Comparison of ENCODE assay signal across 1 cellular context in the genomic region with DNA sequence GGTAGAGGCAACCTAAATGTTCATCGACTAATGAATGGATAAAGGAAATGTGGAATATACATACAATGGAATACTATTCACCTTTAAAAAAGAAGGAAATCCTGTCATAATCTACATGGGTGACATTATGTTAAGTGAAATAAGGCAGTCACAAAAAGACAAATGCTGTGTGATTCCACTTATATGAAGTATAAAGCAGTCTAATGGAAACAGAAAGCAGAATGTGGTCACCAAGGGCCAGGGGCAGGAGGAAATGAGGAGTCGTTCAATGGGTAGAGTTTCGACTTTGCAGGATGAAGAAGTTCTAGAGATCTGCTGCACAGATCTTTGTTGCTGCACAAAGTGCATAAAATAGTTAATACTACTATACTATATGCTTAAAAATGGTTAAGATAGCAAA.
TF ChIP-seq lines count a peak whose summit lies in the region.

No MANE protein-coding gene starts in this region.

TF ChIP-seq in HEK293T, 16 proteins besides CTCF, POLR2A, EP300 and RAD21 (continued from another document):
- no peak for TF ChIP-seq NFRKB (IDR thresholded peaks at IDR 0.05)
- TF ChIP-seq L3MBTL2 (conservative IDR thresholded peaks at IDR 0.05) = no peak
- TF ChIP-seq FOXM1 (IDR thresholded peaks at IDR 0.05; ENCODE audit: borderline replicate concordance) = no peak
- TF ChIP-seq HDGF (IDR thresholded peaks at IDR 0.05; ENCODE audit: borderline replicate concordance) = no peak
- no peak for TF ChIP-seq TARDBP (IDR thresholded peaks at IDR 0.05)
- TF ChIP-seq SUZ12 (IDR thresholded peaks at IDR 0.05) = no peak
- TF ChIP-seq BHLHE40 (IDR thresholded peaks at IDR 0.05; ENCODE audit: borderline replicate concordance) = no peak
- TF ChIP-seq LEF1 (IDR thresholded peaks at IDR 0.05; ENCODE audit: borderline replicate concordance) = no peak
- TF ChIP-seq FOXA1 (IDR thresholded peaks at IDR 0.05) = no peak
TF ChIP-seq in HEK293T: peak in this region for 0.
